Comparison of ENCODE assay signal across 7 cellular contexts in genomic region chr2:166994588-166995336, GRCh38.
"Had no signal": no experiment of that assay in that cellular context is flagged by ENCODE, and none has a peak within 500 bp of the region (broad histone marks: within the 10 kb centered on the region; RNA-seq: fewer than 3 reads in every experiment).

No MANE protein-coding gene starts in this region.

- H3K36me3 ChIP-seq: HAP-1 had no signal

- H3K9ac ChIP-seq: GM23248 had no signal

- H2AFZ ChIP-seq: GM23248 had no signal

- ATAC-seq: HCT116 had no signal

- H3K4me3 ChIP-seq: GM23248, HAP-1 had no signal

- H3K27ac ChIP-seq: GM23248 had no signal

- FAIRE-seq: HTR-8/SVneo had no signal

- H3K9me3 ChIP-seq: HAP-1 had no signal

- H3K4me1 ChIP-seq: HAP-1 had no signal

- DNase-seq: GM23248, GOT3, H7, KBM-7 had no signal
